Comparison of ENCODE assay signal across 8 cellular contexts in genomic region chr1:25430073-25430665, GRCh38. TPM values are rescaled to one million over a fixed set of nuclear protein-coding genes. Genes with fewer than 3 reads are reported as not detected.
DNase-seq lines count a peak whose midpoint lies in the region; ATAC-seq and TF ChIP-seq lines count a peak whose summit lies in the region.

No MANE protein-coding gene starts in this region.

- no peaks in the 10 kb centered on the region for H3K27me3 ChIP-seq in HUES6 (ENCODE audit: control insufficient read depth, insufficient read depth, low read length)

- H3K9me3 ChIP-seq in HUES6 (ENCODE audit: control insufficient read depth, insufficient read depth, low read depth, low read length) (no peaks in the 10 kb centered on the region), mucosa of descending colon (no peaks in the 10 kb centered on the region)

- intact Hi-C loops in mucosa of descending colon (cut with DNase I, micrococcal nuclease), result no loop called here

- no peaks in the 10 kb centered on the region for H3K36me3 ChIP-seq in HUES6 (ENCODE audit: control insufficient read depth, insufficient read depth, low read length)
- no peaks in the 10 kb centered on the region for H3K36me3 ChIP-seq in mucosa of descending colon (ENCODE audit: low read depth)

- H3K9ac ChIP-seq in HUES6 (ENCODE audit: low read length), result peak overlapping the region; percentile 88

- H3K4me3 ChIP-seq in HUES6 (ENCODE audit: low read depth, low read length), result peak overlapping the region; percentile 99
- H3K4me3 ChIP-seq in mucosa of descending colon, result peak overlapping the region; percentile 84

- no peak for TF ChIP-seq CTCF in mucosa of descending colon (IDR thresholded peaks at IDR 0.05)

- peak overlapping the region; percentile 60; the same call in 1 of the 2 replicates for H3K27ac ChIP-seq in HUES6 (ENCODE audit: low read depth, low read length)

- ATAC-seq in GM21447 (IDR thresholded peaks at IDR 0.05; ENCODE audit: unreplicated experiment) (peak; percentile 78), mucosa of descending colon (peak; percentile 89)

- peak; percentile 94 for DNase-seq in D341Med (ENCODE audit: low spot score)
- DNase-seq in NOMO-1 treated with dmso at 0.1 percent for 144 hours (lab: John Stamatoyannopoulos, UW; ENCODE audit: unreplicated experiment), result peak; percentile 89
- DNase-seq in activated CD8-positive, alpha-beta memory T cell treated with anti-CD3 and anti-CD28 coated beads, Interleukin-2, amount 50 U/mL, for 4 hours, result peak; percentile 85
- peak; percentile 57 for DNase-seq in epidermal melanocyte (ENCODE audit: insufficient read length, low spot score)
- peak; percentile 88 to 94 (median 90) for DNase-seq in mucosa of descending colon
- DNase-seq in stimulated activated CD8-positive, alpha-beta memory T cell treated with anti-CD3 and anti-CD28 coated beads, Interleukin-4, amount 100 ng/mL, for 24 hours (ENCODE audit: low read depth), result peak; percentile 77

- H3K4me1 ChIP-seq in HUES6 (ENCODE audit: control insufficient read depth, insufficient read depth, low read length) (peaks cover 13% of the 10 kb centered on the region), mucosa of descending colon (ENCODE audit: low read depth) (peaks cover 18% of the 10 kb centered on the region)

RNA-seq across cellular contexts. Expression of gene MACO1, which starts 0.5 kb away (rescaled TPM):
- 10 to 100 TPM; 21.8 to 23.5 (median 22.5) TPM for total RNA-seq in mucosa of descending colon

RNA-seq across cellular contexts. Expression of gene RHCE, which starts 9.5 kb away (rescaled TPM):
- under 1 TPM in 1 of 3 donors, not detected in 2; 0.39 TPM for total RNA-seq in mucosa of descending colon

Comparison
In these comparisons a context has a peak if more than half of its experiments do, and no peak if none do; other contexts are left out.
1. Peak in every context shown above with its lines: DNase-seq, ATAC-seq, H3K4me3 ChIP-seq and H3K27ac ChIP-seq.